26 cellular contexts compared by ENCODE assay signal in the genomic region with DNA sequence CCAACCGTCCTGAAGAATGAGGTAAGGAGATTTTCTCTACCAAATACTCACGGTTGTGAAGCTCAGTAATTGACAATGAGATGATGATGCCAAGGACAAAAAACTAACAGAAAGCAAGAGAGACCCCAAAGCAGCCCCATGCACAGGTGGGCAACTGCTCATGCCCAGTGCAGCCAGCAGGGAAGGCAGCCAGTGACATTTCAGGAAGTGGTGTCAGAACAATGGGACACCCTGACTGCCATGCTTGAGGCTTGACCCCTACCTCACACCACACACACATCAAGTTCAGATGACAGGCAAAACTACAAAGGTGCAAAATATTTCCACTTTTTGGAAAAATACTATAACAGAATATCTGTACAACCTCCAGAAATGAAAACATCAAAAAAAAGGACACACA.
DNase-seq lines count a peak whose midpoint lies in the region; ATAC-seq, FAIRE-seq and TF ChIP-seq lines count a peak whose summit lies in the region.
"Had no signal": no experiment of that assay in that cellular context is flagged by ENCODE, and none has a peak within 500 bp of the region (broad histone marks: within the 10 kb centered on the region; RNA-seq: fewer than 3 reads in every experiment).

No MANE protein-coding gene starts in this region.

- H3K36me3 Mint-ChIP-seq in activated CD4-positive, alpha-beta memory T cell treated with anti-CD3 and anti-CD28 coated beads, Interleukin-2, amount 10 ng/mL, durations not matched to agents 7 days and 5 days (ENCODE audit: low read depth), result no peaks in the 10 kb centered on the region

- H3K4me3 ChIP-seq in HepG2 (replicated peaks in 1 of 3; ENCODE audit: insufficient read depth in 1 of 3, low read depth in 2 of 3, low read length in 3 of 3) (no peak overlapping the region), spleen (no peak overlapping the region)
- H3K4me3 ChIP-seq: A549; BLaER1 treated with 17β-estradiol and CSF1 and Interleukin-3, amounts not matched to agents 10 nM and 100 nM; GM23248 had no signal

- CTCF ChIA-PET in HepG2 (lab: Yijun Ruan, JAX; ENCODE audit: low intra/inter-chr PET ratio, low total read pairs), result no interaction called here
- CTCF ChIA-PET in activated CD4-positive, alpha-beta memory T cell treated with anti-CD3 and anti-CD28 coated beads, Interleukin-2, amount 10 ng/mL, durations not matched to agents 7 days and 5 days (lab: Charles Lee), result no interaction called here

- peaks cover 5% of the 10 kb centered on the region for H3K27me3 Mint-ChIP-seq in activated CD4-positive, alpha-beta memory T cell treated with anti-CD3 and anti-CD28 coated beads, Interleukin-2, amount 10 ng/mL, durations not matched to agents 7 days and 5 days

- no TSS peak for BruUV-seq in HepG2 (replicated peaks; lab: Mats Ljungman, UMichigan)

- whole genome bisulfite sequencing in HepG2 (ENCODE audit: low lambda C conversion rate), result 2% methylated on average over 2 of the region's 2 CpGs
- 72 to 81% (median 76%) methylated on average over 2 of the region's 2 CpGs for whole genome bisulfite sequencing in spleen, 5 donors

- TF ChIP-seq RAD21 in HepG2 (CRISPR knock-in tag; IDR thresholded peaks at IDR 0.05), result no peak

- TF ChIP-seq EP300 in HepG2 (IDR thresholded peaks at IDR 0.05; ENCODE audit: low read depth in 2 of 2, low read length in 2 of 2) (no peak), HepG2 (CRISPR knock-in tag; IDR thresholded peaks at IDR 0.05; ENCODE audit: borderline replicate concordance) (no peak)

- TF ChIP-seq CTCF in HepG2 (CRISPR knock-in tag; IDR thresholded peaks at IDR 0.05), result no peak
- TF ChIP-seq CTCF in spleen (IDR thresholded peaks at IDR 0.05 in 8 of 11, conservative IDR thresholded peaks at IDR 0.05 in 3 of 11), result no peak

- H3K4me2 ChIP-seq in HepG2 (ENCODE audit: low read depth, low read length), result no peak overlapping the region
- H3K4me2 ChIP-seq: A549; BLaER1 treated with 17β-estradiol and CSF1 and Interleukin-3, amounts not matched to agents 10 nM and 100 nM; SK-N-SH had no signal

- no peak overlapping the region for H3K9ac ChIP-seq in HepG2 (ENCODE audit: insufficient read depth, low read depth, low read length)
- H3K9ac ChIP-seq: BLaER1 treated with 17β-estradiol and CSF1 and Interleukin-3, amounts not matched to agents 10 nM and 100 nM; GM23248; SK-N-SH had no signal

- no peak overlapping the region for H2AFZ ChIP-seq in HepG2 (ENCODE audit: low read length)
- H2AFZ ChIP-seq: GM23248 had no signal

- no peaks in the 10 kb centered on the region; the same call in 1 of the 2 replicates for H4K20me1 ChIP-seq in HepG2 (ENCODE audit: insufficient read depth, low read length)

- no peak overlapping the region for H3K27ac Mint-ChIP-seq in activated CD4-positive, alpha-beta memory T cell treated with anti-CD3 and anti-CD28 coated beads, Interleukin-2, amount 10 ng/mL, durations not matched to agents 7 days and 5 days
- H3K27ac Mint-ChIP-seq: CD4-positive, alpha-beta T cell; H9; HFFc6 had no signal

- no peaks in the 10 kb centered on the region for H3K4me1 ChIP-seq in HepG2 (ENCODE audit: insufficient read depth, low read length)
- H3K4me1 ChIP-seq in spleen, result peaks cover 0 to 4% (median 0%) of the 10 kb centered on the region in 6 donors
- H3K4me1 ChIP-seq: A549 had no signal

- no peaks in the 10 kb centered on the region for H3K4me1 Mint-ChIP-seq in activated CD4-positive, alpha-beta memory T cell treated with anti-CD3 and anti-CD28 coated beads, Interleukin-2, amount 10 ng/mL, durations not matched to agents 7 days and 5 days

- no peak overlapping the region for H3K4me3 Mint-ChIP-seq in activated CD4-positive, alpha-beta memory T cell treated with anti-CD3 and anti-CD28 coated beads, Interleukin-2, amount 10 ng/mL, durations not matched to agents 7 days and 5 days
- H3K4me3 Mint-ChIP-seq: CD4-positive, alpha-beta T cell; H9; HFFc6 had no signal

- no peaks in the 10 kb centered on the region for H3K9me3 Mint-ChIP-seq in activated CD4-positive, alpha-beta memory T cell treated with anti-CD3 and anti-CD28 coated beads, Interleukin-2, amount 10 ng/mL, durations not matched to agents 7 days and 5 days

- FAIRE-seq in HepG2 (lab: Jason Lieb, UNC), result no peak
- FAIRE-seq: A549, D721Med, HTR-8/SVneo had no signal

- intact Hi-C loops in Right ventricle myocardium inferior (cut with DNase I), result no loop called here
- intact Hi-C loops in Right ventricle myocardium superior (cut with DNase I), result no loop called here
- intact Hi-C loops in HepG2 (cut with micrococcal nuclease; ENCODE audit: unreplicated experiment), result no loop called here
- intact Hi-C loops in spleen (cut with DNase I; ENCODE audit: low total_unique reads), result no loop called here

- DNase-seq in Right ventricle myocardium inferior (ENCODE audit: missing footprints) (peak; percentile 26), Right ventricle myocardium superior (no peak), HepG2 (ENCODE audit: low spot score) (no peak), spleen (peak; percentile 16), epidermal melanocyte (ENCODE audit: insufficient read length, low spot score) (no peak), cerebellum (ENCODE audit: low spot score) (no peak)
- no peak for DNase-seq in activated CD4-positive, alpha-beta memory T cell treated with anti-CD3 and anti-CD28 coated beads, Interleukin-2, amount 10 ng/mL, durations not matched to agents 7 days and 5 days
- DNase-seq: AML-193, GM23248, H9, HFFc6, KBM-7, MV-4-11, NCI-H1105, NCI-H1436 treated with DMSO at 0.1 percent for 48 hours, NCI-H187 treated with DMSO at 0.1 percent for 48 hours, NCI-H2107, NCI-H446 treated with DMSO at 0.1 percent for 48 hours, NCI-H526, RPMI8226, SK-N-SH had no signal

- H3K27ac ChIP-seq in HepG2 (ENCODE audit: extremely low read length, insufficient read depth, low read length) (no peak overlapping the region), spleen (no peak overlapping the region)
- H3K27ac ChIP-seq: A549; BLaER1 treated with 17β-estradiol and CSF1 and Interleukin-3, amounts not matched to agents 10 nM and 100 nM; GM23248 had no signal

- H3K9me3 ChIP-seq in HepG2 (ENCODE audit: low read length) (no peaks in the 10 kb centered on the region), spleen (peaks cover 0 to 21% (median 7%) of the 10 kb centered on the region in 8 donors)
- H3K9me3 ChIP-seq: SK-N-SH had no signal

- no peaks in the 10 kb centered on the region for H3K79me2 ChIP-seq in HepG2 (ENCODE audit: insufficient read depth, low read length)

- H3K36me3 ChIP-seq in HepG2 (replicated peaks in 1 of 2; ENCODE audit: control insufficient read depth in 1 of 2, insufficient read depth in 2 of 2, low read length in 2 of 2) (no peaks in the 10 kb centered on the region), spleen (no peaks in the 10 kb centered on the region)
- H3K36me3 ChIP-seq: BLaER1 treated with 17β-estradiol and CSF1 and Interleukin-3, amounts not matched to agents 10 nM and 100 nM had no signal

- in situ Hi-C loops in HepG2 (cut with HindIII; ENCODE audit: extremely low pct_ligation_motif_present, low pct_unique_long_range_greater_than_20kb), result no loop called here

- no peak for TF ChIP-seq POLR2A in HepG2 (IDR thresholded peaks at IDR 0.05; ENCODE audit: insufficient read depth in 1 of 2, low read depth in 2 of 2, low read length in 2 of 2)
- no peak for TF ChIP-seq POLR2A in spleen (IDR thresholded peaks at IDR 0.05)

- ATAC-seq in Right ventricle myocardium inferior, result no peak
- ATAC-seq in Right ventricle myocardium superior (ENCODE audit: poor library complexity), result no peak
- ATAC-seq in HepG2, result no peak
- ATAC-seq: A549 had no signal

- POLR2A ChIA-PET in HepG2 (lab: Yijun Ruan, JAX), result no interaction called here
- POLR2A ChIA-PET in activated CD4-positive, alpha-beta memory T cell treated with anti-CD3 and anti-CD28 coated beads, Interleukin-2, amount 10 ng/mL, durations not matched to agents 7 days and 5 days (lab: Charles Lee), result no interaction called here

- H3K27me3 ChIP-seq in HepG2 (ENCODE audit: control insufficient read depth in 1 of 2, insufficient read depth in 2 of 2, low read length in 2 of 2) (peaks cover 9 to 51% of the 10 kb centered on the region in 2 experiments; a peak in 4 of 5 replicates), spleen (replicated peaks in 1 of 7) (peaks cover 0 to 81% (median 10%) of the 10 kb centered on the region in 7 donors)

TF ChIP-seq in HepG2, 621 proteins besides CTCF, POLR2A, EP300 and RAD21:
- TF ChIP-seq XBP1 (CRISPR knock-in tag; IDR thresholded peaks at IDR 0.05), result no peak
- no peak for TF ChIP-seq ZFP36L1 (CRISPR knock-in tag; IDR thresholded peaks at IDR 0.05)
- TF ChIP-seq ZNF572 (CRISPR knock-in tag; IDR thresholded peaks at IDR 0.05), result no peak
- TF ChIP-seq ZNF10 (CRISPR knock-in tag; IDR thresholded peaks at IDR 0.05; ENCODE audit: borderline replicate concordance, low read depth), result 0 out of 2 replicates have a peak, but pooled peaks have one; percentile 76
TF ChIP-seq in HepG2: peak in this region for 1.

Comparison
In these comparisons a context has a peak if more than half of its experiments do, and no peak if none do; other contexts are left out.
1. DNase-seq: peak in Right ventricle myocardium inferior (single experiment) and spleen (single experiment); none in Right ventricle myocardium superior (single experiment), HepG2 (single experiment), epidermal melanocyte (single experiment), cerebellum (single experiment) and activated CD4-positive, alpha-beta memory T cell treated with anti-CD3 and anti-CD28 coated beads, Interleukin-2, amount 10 ng/mL, durations not matched to agents 7 days and 5 days (single experiment).